In the genomic region with DNA sequence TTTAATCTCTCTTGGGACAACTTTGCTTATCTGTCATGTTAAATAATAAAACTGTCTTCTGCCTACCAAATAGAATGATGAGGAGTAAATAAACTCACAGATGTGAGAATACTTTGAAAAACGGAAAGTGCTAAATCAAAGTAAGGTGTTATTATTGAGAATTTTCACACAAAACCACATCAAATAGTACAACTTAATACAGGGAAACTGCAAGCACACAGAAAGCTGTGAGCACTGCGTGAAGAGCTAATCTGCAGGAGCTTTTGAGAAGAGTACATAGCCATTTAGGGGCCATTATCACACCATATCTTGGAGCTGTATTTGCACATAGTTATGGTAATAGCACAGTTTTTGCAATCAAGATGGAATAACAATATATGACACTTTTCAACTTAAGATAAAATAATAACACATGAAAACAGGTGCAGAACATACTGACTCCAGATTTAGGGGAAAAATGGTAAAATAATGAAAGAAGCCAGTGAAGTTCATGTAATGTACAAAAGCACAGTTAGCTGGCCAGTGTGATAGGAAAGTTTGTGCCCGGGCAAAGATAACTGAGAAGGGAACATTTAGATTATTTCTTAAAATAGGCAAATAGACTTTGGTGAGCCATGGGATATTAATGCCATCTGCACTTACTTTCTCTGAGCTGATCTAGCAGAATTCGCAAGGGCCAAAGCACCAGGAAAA, we compare ENCODE assay signal across 17 cellular contexts.
A peak's percentile ranks its signal among the peaks of the same experiment; 100 is the strongest.
DNase-seq lines count a peak whose midpoint lies in the region; ATAC-seq, FAIRE-seq and TF ChIP-seq lines count a peak whose summit lies in the region.
"Had no signal": no experiment of that assay in that cellular context is flagged by ENCODE, and none has a peak within 500 bp of the region (broad histone marks: within the 10 kb centered on the region; RNA-seq: fewer than 3 reads in every experiment).

No MANE protein-coding gene starts in this region.

- TF ChIP-seq POLR2A in A549 (IDR thresholded peaks at IDR 0.05; ENCODE audit: low read length) (no peak), GM12891 (IDR thresholded peaks at IDR 0.05; ENCODE audit: low read depth, low read length) (no peak)

- no peak for TF ChIP-seq RAD21 in A549 (conservative IDR thresholded peaks at IDR 0.05 in 1 of 2, IDR thresholded peaks at IDR 0.05 in 1 of 2)

- H3K4me1 ChIP-seq in A549, result no peaks in the 10 kb centered on the region
- no peaks in the 10 kb centered on the region for H3K4me1 ChIP-seq in HEK293 (ENCODE audit: control insufficient read depth, insufficient read depth, low read length)

- H3K27ac ChIP-seq in A549, result no peak overlapping the region
- no peak overlapping the region for H3K27ac ChIP-seq in HEK293 (ENCODE audit: extremely low read depth, low read depth, low read length)
- H3K27ac ChIP-seq: C4-2B had no signal

- CTCF ChIA-PET in A549 (lab: Yijun Ruan, JAX), result interaction anchor here (1.0 to 1.8 kb wide), 2 partner anchors 21 to 52 kb away, joined by 3 to 6 read pairs; no protein-coding TSS in a partner anchor
- CTCF ChIA-PET in HEK293 (lab: Yijun Ruan, JAX), result no interaction called here

- no peak overlapping the region for H3K4me3 ChIP-seq in A549
- H3K4me3 ChIP-seq in HEK293 (ENCODE audit: low read depth, low read length), result no peak overlapping the region

- H3K36me3 ChIP-seq in HEK293 (ENCODE audit: control insufficient read depth in 2 of 2, insufficient read depth in 1 of 2, low read length in 2 of 2), result peaks cover 0 to 8% of the 10 kb centered on the region in 2 experiments; a peak in 1 of 3 replicates
- H3K36me3 ChIP-seq: BE2C had no signal

- H3K9me3 ChIP-seq in A549, result no peaks in the 10 kb centered on the region
- no peaks in the 10 kb centered on the region for H3K9me3 ChIP-seq in HEK293 (ENCODE audit: control insufficient read depth, insufficient read depth, low read depth, low read length)
- H3K9me3 ChIP-seq: BE2C had no signal

- 28% methylated on average over 4 of the region's 4 CpGs for WGBS in A549 (ENCODE audit: missing lambda C conversion rate)

- TF ChIP-seq EP300 in A549 (IDR thresholded peaks at IDR 0.05), result no peak

- FAIRE-seq in A549 (lab: Jason Lieb, UNC) (peak; percentile 18), GM12891 (lab: Jason Lieb, UNC) (no peak)
- FAIRE-seq: D721Med, GM19239 had no signal

- no peak for ATAC-seq in A549
- ATAC-seq in left ventricle myocardium superior, result peak; percentile 54

- intact Hi-C loops in left ventricle myocardium superior (cut with micrococcal nuclease), result no loop called here

- DNase-seq in A549 (ENCODE audit: low read depth in 1 of 2, low spot score in 1 of 2), result no peak
- DNase-seq in NCI-H82 treated with DMSO at 0.1 percent for 48 hours (lab: John Stamatoyannopoulos, UW; ENCODE audit: unreplicated experiment), result peak; percentile 43
- no peak for DNase-seq in left ventricle myocardium superior
- no peak for DNase-seq in NAMALWA (ENCODE audit: low spot score)
- no peak for DNase-seq in GM12891 (ENCODE audit: insufficient read length, low spot score)
- DNase-seq in activated CD4-positive, alpha-beta T cell treated with anti-CD3 and anti-CD28 coated beads for 48 hours, result no peak
- DNase-seq: CD4-positive, alpha-beta memory T cell; DMS153; DMS79 treated with DMSO at 0.1 percent for 48 hours; GDM1; HCEC 1CT; IMR-90 had no signal

- POLR2A ChIA-PET in A549 (lab: Yijun Ruan, JAX) (no interaction called here), HEK293 (lab: Yijun Ruan, JAX) (no interaction called here)

- TF ChIP-seq CTCF in A549 (IDR thresholded peaks at IDR 0.05) (no peak), HEK293 (tag by site-specific recombination; IDR thresholded peaks at IDR 0.05) (no peak)

- no peak overlapping the region for H3K4me2 ChIP-seq in A549

TF ChIP-seq in A549, 52 proteins besides CTCF, POLR2A, EP300 and RAD21:
- TF ChIP-seq SREBF2 (IDR thresholded peaks at IDR 0.05), result no peak
- TF ChIP-seq, protein P1, sequence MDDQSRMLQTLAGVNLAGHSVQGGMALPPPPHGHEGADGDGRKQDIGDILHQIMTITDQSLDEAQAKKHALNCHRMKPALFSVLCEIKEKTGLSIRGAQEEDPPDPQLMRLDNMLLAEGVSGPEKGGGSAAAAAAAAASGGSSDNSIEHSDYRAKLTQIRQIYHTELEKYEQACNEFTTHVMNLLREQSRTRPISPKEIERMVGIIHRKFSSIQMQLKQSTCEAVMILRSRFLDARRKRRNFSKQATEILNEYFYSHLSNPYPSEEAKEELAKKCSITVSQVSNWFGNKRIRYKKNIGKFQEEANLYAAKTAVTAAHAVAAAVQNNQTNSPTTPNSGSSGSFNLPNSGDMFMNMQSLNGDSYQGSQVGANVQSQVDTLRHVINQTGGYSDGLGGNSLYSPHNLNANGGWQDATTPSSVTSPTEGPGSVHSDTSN (IDR thresholded peaks at IDR 0.05), result no peak
- no peak for TF ChIP-seq FOSL2 (IDR thresholded peaks at IDR 0.05)
- TF ChIP-seq FOSL2 (CRISPR knock-in tag; IDR thresholded peaks at IDR 0.05), result no peak
- TF ChIP-seq NR3C1 (IDR thresholded peaks at IDR 0.05), result no peak
TF ChIP-seq in A549: peak in this region for 0.

TF ChIP-seq in HEK293, 187 proteins besides CTCF, POLR2A, EP300 and RAD21:
- TF ChIP-seq TCF7L2 (IDR thresholded peaks at IDR 0.05; ENCODE audit: borderline replicate concordance, low read depth, low read length) (0 out of 2 replicates have a peak, but pooled peaks have one; percentile 50), ZNF600 (tag by site-specific recombination; IDR thresholded peaks at IDR 0.05) (no peak)

TF ChIP-seq in GM12891, 5 proteins besides CTCF, POLR2A, EP300 and RAD21:
- no peak for TF ChIP-seq POLR2AphosphoS5 (IDR thresholded peaks at IDR 0.05; ENCODE audit: low read depth, low read length)
- no peak for TF ChIP-seq POU2F2 (IDR thresholded peaks at IDR 0.05; ENCODE audit: low read depth, low read length)
- no peak for TF ChIP-seq PAX5 (IDR thresholded peaks at IDR 0.05; ENCODE audit: insufficient read depth, low read length, severe bottlenecking)
- TF ChIP-seq SPI1 (IDR thresholded peaks at IDR 0.05; ENCODE audit: low read depth, low read length), result no peak
- no peak for TF ChIP-seq TAF1 (IDR thresholded peaks at IDR 0.05; ENCODE audit: low read depth, low read length)
TF ChIP-seq in GM12891: peak in this region for 0.
